In the genomic region with DNA sequence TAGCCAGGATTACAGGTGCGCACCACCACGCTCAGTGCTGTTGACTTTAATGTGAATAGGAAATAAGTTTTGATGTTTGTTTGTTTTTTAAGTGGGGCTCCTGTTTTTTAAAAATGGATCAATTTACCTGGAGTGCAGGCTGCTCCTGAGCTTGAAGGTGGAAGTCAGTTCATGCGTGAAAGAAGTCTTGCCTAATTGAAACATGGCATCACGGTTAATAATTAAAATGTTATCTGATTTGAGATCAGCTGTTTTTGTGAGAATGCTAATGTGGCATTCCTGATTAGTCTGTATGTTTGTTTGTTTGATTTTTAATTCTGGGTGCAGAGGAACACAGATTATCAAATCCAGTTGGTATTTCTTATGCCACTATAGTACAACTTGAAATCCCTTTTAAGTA, we compare ENCODE assay signal across 17 cellular contexts. TPM values are rescaled to one million over a fixed set of nuclear protein-coding genes. Genes with fewer than 3 reads are reported as not detected.
"Had no signal": no experiment of that assay in that cellular context is flagged by ENCODE, and none has a peak within 500 bp of the region (broad histone marks: within the 10 kb centered on the region; RNA-seq: fewer than 3 reads in every experiment).

No MANE protein-coding gene starts in this region.

- H3K27ac ChIP-seq: coronary artery, heart right ventricle, left ventricle myocardium inferior, neural progenitor cell, parathyroid adenoma, SK-N-MC, skin epidermis, tibial nerve had no signal

- H3K4me3 ChIP-seq: coronary artery, heart right ventricle, left ventricle myocardium inferior, neural progenitor cell, SK-N-MC, skin epidermis, tibial nerve had no signal

- ATAC-seq: T-cell, WTC11 had no signal

- H3K27ac Mint-ChIP-seq: WTC11 had no signal

- H3K4me3 Mint-ChIP-seq: neural progenitor cell, WTC11 had no signal

- H3K27me3 ChIP-seq: heart right ventricle, neural progenitor cell, tibial nerve had no signal

- DNase-seq: activated CD4-positive, alpha-beta T cell treated with anti-CD3 and anti-CD28 coated beads, Interleukin-2, amount 50 U/mL, for 4 hours; activated CD8-positive, alpha-beta memory T cell treated with anti-CD3 and anti-CD28 coated beads, Interleukin-2, amount 50 U/mL, for 48 hours; activated effector memory CD4-positive, alpha-beta T cell treated with Interleukin-2 at 50 U/mL for 16 hours; central memory CD4-positive, alpha-beta T cell; effector CD4-positive, alpha-beta T cell; heart right ventricle; left ventricle myocardium inferior; mesenchymal stem cell; stimulated activated CD4-positive, alpha-beta T cell treated with anti-CD3 and anti-CD28 coated beads, Interleukin-4, amount 100 ng/mL, for 4 hours; T-cell had no signal

- H3K27me3 Mint-ChIP-seq: T-cell had no signal

- H3K9me3 ChIP-seq: heart right ventricle, left ventricle myocardium inferior, tibial nerve had no signal

- H3K36me3 ChIP-seq: neural progenitor cell had no signal

- H3K9me3 Mint-ChIP-seq: T-cell, WTC11 had no signal

RNA-seq across cellular contexts. Expression of a gene that starts 40.8 kb away (rescaled TPM):
- total RNA-seq: left ventricle myocardium inferior, T-cell had no signal
- polyA plus RNA-seq: heart right ventricle had no signal
